18 cellular contexts compared by ENCODE assay signal in the genomic region with DNA sequence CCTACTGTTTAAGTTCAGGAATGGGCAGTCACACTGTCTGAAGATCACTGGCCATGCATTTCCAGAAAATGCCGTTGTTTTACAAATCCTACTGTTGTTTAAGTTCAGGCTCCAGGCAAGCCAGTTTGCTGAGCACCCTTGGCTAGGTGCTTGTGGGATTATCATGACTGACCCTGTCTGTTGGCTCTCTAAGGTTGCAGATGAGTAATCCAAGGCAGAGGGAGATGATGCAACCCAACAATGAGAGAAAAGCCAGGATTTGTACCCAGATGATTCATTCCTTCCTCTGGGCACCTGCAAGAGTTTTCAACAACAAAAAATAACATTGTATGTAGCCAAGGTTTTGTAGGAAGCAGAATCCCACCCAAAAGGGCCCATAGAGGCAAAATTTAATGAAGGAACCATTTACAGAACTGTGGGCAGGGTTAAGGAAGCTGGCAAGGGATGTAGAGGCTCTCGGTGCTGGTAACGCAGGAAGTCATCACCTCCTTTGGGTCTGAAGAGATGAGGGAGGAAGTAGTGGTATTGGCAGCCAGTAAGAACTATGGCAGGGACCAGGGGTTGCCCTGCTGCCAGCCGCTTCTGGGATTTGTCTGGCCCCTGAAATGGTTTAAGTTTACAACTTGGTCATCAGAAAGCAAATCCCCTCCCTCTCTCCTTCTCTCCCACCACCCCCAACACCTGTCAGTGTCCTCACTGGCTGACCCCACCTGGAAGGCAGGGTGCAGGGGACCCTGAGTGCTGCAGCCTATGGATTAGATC. TPM values are rescaled to one million over a fixed set of nuclear protein-coding genes. Genes with fewer than 3 reads are reported as not detected.
DNase-seq lines count a peak whose midpoint lies in the region; ATAC-seq, FAIRE-seq and TF ChIP-seq lines count a peak whose summit lies in the region.
"Had no signal": no experiment of that assay in that cellular context is flagged by ENCODE, and none has a peak within 500 bp of the region (broad histone marks: within the 10 kb centered on the region; RNA-seq: fewer than 3 reads in every experiment).

No MANE protein-coding gene starts in this region.

- H3K36me3 ChIP-seq in kidney (ENCODE audit: control insufficient read depth in 1 of 2, insufficient read depth in 2 of 2, low read length in 2 of 2) = no peaks in the 10 kb centered on the region
- H3K36me3 ChIP-seq: transverse colon had no signal

- H3K4me3 Mint-ChIP-seq in HFFc6 (no peak overlapping the region), T-helper 17 cell (no peak overlapping the region)
- H3K4me3 Mint-ChIP-seq: activated CD4-positive, alpha-beta memory T cell treated with anti-CD3 and anti-CD28 coated beads, Interleukin-2, amount 10 ng/mL, durations not matched to agents 7 days and 5 days; activated T-helper 1 cell treated with anti-CD3 and anti-CD28 coated beads, Interleukin-12 subunit alpha, Interleukin-12 subunit beta, Interleukin-2, Interleukin-4 antibody, amounts not matched to agents 30 ng/mL and 10 ng/mL and 1 ng/mL, durations not matched to agents 14 hours and 24 hours and 36 hours; nephron had no signal

- no peak for FAIRE-seq in kidney (lab: Jason Lieb, UNC)
- FAIRE-seq: colon, TTC549 had no signal

- in situ Hi-C loops in astrocyte of the spinal cord (cut with HindIII; ENCODE audit: low sequenced_read_pairs) = no loop called here

- DNase-seq in AG08395 (ENCODE audit: low spot score) (peak; percentile 67), HFFc6 (peak; percentile 33), astrocyte of the spinal cord (ENCODE audit: low read depth, low spot score) (peak; percentile 8), islet precursor cell (peak; percentile 33), NCI-H2107 treated with DMSO at 0.1 percent for 48 hours (lab: John Stamatoyannopoulos, UW; ENCODE audit: unreplicated experiment) (no peak), kidney (no peak), T-helper 17 cell (no peak), DMS 273 treated with DMSO at 0.1 percent for 48 hours (lab: John Stamatoyannopoulos, UW) (no peak)
- DNase-seq: activated CD4-positive, alpha-beta memory T cell treated with anti-CD3 and anti-CD28 coated beads, Interleukin-2, amount 10 ng/mL, durations not matched to agents 7 days and 5 days; GOT3; NCI-H345; stimulated activated CD4-positive, alpha-beta T cell treated with anti-CD3 and anti-CD28 coated beads, Interleukin-2, amount 100 ng/mL, for 24 hours; transverse colon had no signal

- peaks cover 3% of the 10 kb centered on the region; the same call in 1 of the 2 replicates for H3K9me3 Mint-ChIP-seq in HFFc6
- H3K9me3 Mint-ChIP-seq: activated CD4-positive, alpha-beta memory T cell treated with anti-CD3 and anti-CD28 coated beads, Interleukin-2, amount 10 ng/mL, durations not matched to agents 7 days and 5 days; nephron had no signal

- H3K4me3 ChIP-seq in astrocyte of the spinal cord (ENCODE audit: low read depth, low read length) = no peak overlapping the region
- no peak overlapping the region for H3K4me3 ChIP-seq in kidney (ENCODE audit: low read length in 2 of 2)
- H3K4me3 ChIP-seq: transverse colon had no signal

- no peak overlapping the region for H3K27ac Mint-ChIP-seq in HFFc6
- H3K27ac Mint-ChIP-seq in T-helper 17 cell = no peak overlapping the region
- H3K27ac Mint-ChIP-seq: activated CD4-positive, alpha-beta memory T cell treated with anti-CD3 and anti-CD28 coated beads, Interleukin-2, amount 10 ng/mL, durations not matched to agents 7 days and 5 days; activated T-helper 1 cell treated with anti-CD3 and anti-CD28 coated beads, Interleukin-12 subunit alpha, Interleukin-12 subunit beta, Interleukin-2, Interleukin-4 antibody, amounts not matched to agents 30 ng/mL and 10 ng/mL and 1 ng/mL, durations not matched to agents 14 hours and 24 hours and 36 hours had no signal

- H3K4me1 Mint-ChIP-seq in HFFc6 (ENCODE audit: low read depth) = no peaks in the 10 kb centered on the region
- no peaks in the 10 kb centered on the region for H3K4me1 Mint-ChIP-seq in T-helper 17 cell
- H3K4me1 Mint-ChIP-seq: activated CD4-positive, alpha-beta memory T cell treated with anti-CD3 and anti-CD28 coated beads, Interleukin-2, amount 10 ng/mL, durations not matched to agents 7 days and 5 days; nephron had no signal

- no peak overlapping the region for H3K27ac ChIP-seq in kidney (ENCODE audit: low read depth in 2 of 2, low read length in 2 of 2)
- H3K27ac ChIP-seq: transverse colon had no signal

- no peak overlapping the region for H3K9ac ChIP-seq in kidney (ENCODE audit: low read length in 2 of 2)

- no peaks in the 10 kb centered on the region for H3K36me3 Mint-ChIP-seq in HFFc6 (ENCODE audit: low read depth)
- H3K36me3 Mint-ChIP-seq in T-helper 17 cell (ENCODE audit: low read depth) = no peaks in the 10 kb centered on the region

- intact Hi-C loops in kidney (cut with DNase I) = no loop called here

- H3K27me3 Mint-ChIP-seq in HFFc6 (ENCODE audit: insufficient read depth) (peaks cover 9% of the 10 kb centered on the region; the same call in 1 of the 2 replicates), T-helper 17 cell (peaks cover 7% of the 10 kb centered on the region)
- H3K27me3 Mint-ChIP-seq: activated CD4-positive, alpha-beta memory T cell treated with anti-CD3 and anti-CD28 coated beads, Interleukin-2, amount 10 ng/mL, durations not matched to agents 7 days and 5 days had no signal

- H3K9me3 ChIP-seq in kidney (ENCODE audit: control insufficient read depth in 1 of 2, low read length in 2 of 2) = peaks cover 0 to 5% of the 10 kb centered on the region in 2 donors
- no peaks in the 10 kb centered on the region for H3K9me3 ChIP-seq in T-helper 17 cell (ENCODE audit: control insufficient read depth, low read length, poor library complexity, severe bottlenecking)
- H3K9me3 ChIP-seq: transverse colon had no signal

- TF ChIP-seq CTCF in HFFc6 (IDR thresholded peaks at IDR 0.05) = no peak
- no peak for TF ChIP-seq CTCF in astrocyte of the spinal cord (IDR thresholded peaks at IDR 0.05; ENCODE audit: low read depth, low read length)
- TF ChIP-seq CTCF in kidney (IDR thresholded peaks at IDR 0.05; ENCODE audit: borderline replicate concordance, extremely low read depth, insufficient read depth) = no peak

- no peak for ATAC-seq in T-helper 17 cell
- ATAC-seq: SK-N-SH treated with all-trans-retinoic acid at 6 μM for 48 hours had no signal

- no peaks in the 10 kb centered on the region for H3K4me1 ChIP-seq in kidney (ENCODE audit: control insufficient read depth in 1 of 2, insufficient read depth in 1 of 2, low read depth in 1 of 2, low read length in 2 of 2)
- H3K4me1 ChIP-seq: transverse colon had no signal

RNA-seq across cellular contexts. Expression of a gene that starts 54.8 kb away (rescaled TPM):
- total RNA-seq in HFFc6 (2021; fragmentation: NEBNext Ultra II Directional; extraction: Animal tissue kit (Norgen Biotek cat#: 25700)) = 1 to 10 TPM; 5.5 to 8.6 (median 7.2) TPM
- total RNA-seq in kidney (2.3 TPM), T-helper 17 cell (not detected)
- 3.0 TPM for polyA plus RNA-seq in kidney (ENCODE audit: insufficient read depth, low read depth, low replicate concordance)
- total RNA-seq: activated CD4-positive, alpha-beta memory T cell treated with anti-CD3 and anti-CD28 coated beads, Interleukin-2, amount 10 ng/mL, durations not matched to agents 7 days and 5 days; activated T-helper 1 cell treated with anti-CD3 and anti-CD28 coated beads, Interleukin-12 subunit alpha, Interleukin-12 subunit beta, Interleukin-2, Interleukin-4 antibody, amounts not matched to agents 30 ng/mL and 10 ng/mL and 1 ng/mL, durations not matched to agents 14 hours and 24 hours and 36 hours had no signal

Comparison
In these comparisons a context has a peak if more than half of its experiments do, and no peak if none do; other contexts are left out.
1. DNase-seq: peak in AG08395 (single experiment), HFFc6 (single experiment), astrocyte of the spinal cord (single experiment) and islet precursor cell (single experiment); none in NCI-H2107 treated with DMSO at 0.1 percent for 48 hours (single experiment), kidney (single experiment), T-helper 17 cell (0 of 3) and DMS 273 treated with DMSO at 0.1 percent for 48 hours (single experiment).